ENCODE assay signal across 2 cellular contexts in the genomic region with DNA sequence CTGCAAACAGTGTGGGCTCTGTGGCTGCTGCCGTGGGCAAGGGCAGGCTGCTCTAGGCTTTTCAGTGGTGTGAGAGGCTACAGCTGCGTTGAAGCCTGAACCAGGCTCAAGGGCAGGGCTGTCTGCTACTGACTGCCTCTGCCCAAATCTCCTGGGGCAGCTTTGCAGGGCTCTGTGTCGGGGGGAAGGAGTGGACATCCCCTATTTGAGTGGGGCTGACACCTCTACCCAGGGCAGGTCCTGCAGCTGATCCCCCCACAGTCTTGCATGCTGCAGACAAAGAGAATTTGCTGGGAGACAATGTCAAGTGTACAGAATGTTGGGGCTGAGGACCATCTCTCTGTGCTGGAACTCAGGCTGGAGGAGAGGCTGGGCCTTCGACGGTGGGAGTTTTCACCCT.
TF ChIP-seq lines count a peak whose summit lies in the region.

No MANE protein-coding gene starts in this region.

TF ChIP-seq in SK-N-SH, 30 proteins besides CTCF, POLR2A, EP300 and RAD21 (continued from another document):
- TF ChIP-seq, protein P1, sequence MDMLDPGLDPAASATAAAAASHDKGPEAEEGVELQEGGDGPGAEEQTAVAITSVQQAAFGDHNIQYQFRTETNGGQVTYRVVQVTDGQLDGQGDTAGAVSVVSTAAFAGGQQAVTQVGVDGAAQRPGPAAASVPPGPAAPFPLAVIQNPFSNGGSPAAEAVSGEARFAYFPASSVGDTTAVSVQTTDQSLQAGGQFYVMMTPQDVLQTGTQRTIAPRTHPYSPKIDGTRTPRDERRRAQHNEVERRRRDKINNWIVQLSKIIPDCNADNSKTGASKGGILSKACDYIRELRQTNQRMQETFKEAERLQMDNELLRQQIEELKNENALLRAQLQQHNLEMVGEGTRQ (IDR thresholded peaks at IDR 0.05; ENCODE audit: borderline replicate concordance, low read depth, low read length): no peak
- no peak for TF ChIP-seq FOSL2 (IDR thresholded peaks at IDR 0.05; ENCODE audit: borderline replicate concordance, low read depth)
- TF ChIP-seq NRF1 (IDR thresholded peaks at IDR 0.05; ENCODE audit: low read depth, low read length): no peak
- TF ChIP-seq FOXJ3 (CRISPR knock-in tag; IDR thresholded peaks at IDR 0.05): no peak
- no peak for TF ChIP-seq TAF1 (IDR thresholded peaks at IDR 0.05; ENCODE audit: borderline replicate concordance, low read depth, low read length)
- TF ChIP-seq, protein P2, sequence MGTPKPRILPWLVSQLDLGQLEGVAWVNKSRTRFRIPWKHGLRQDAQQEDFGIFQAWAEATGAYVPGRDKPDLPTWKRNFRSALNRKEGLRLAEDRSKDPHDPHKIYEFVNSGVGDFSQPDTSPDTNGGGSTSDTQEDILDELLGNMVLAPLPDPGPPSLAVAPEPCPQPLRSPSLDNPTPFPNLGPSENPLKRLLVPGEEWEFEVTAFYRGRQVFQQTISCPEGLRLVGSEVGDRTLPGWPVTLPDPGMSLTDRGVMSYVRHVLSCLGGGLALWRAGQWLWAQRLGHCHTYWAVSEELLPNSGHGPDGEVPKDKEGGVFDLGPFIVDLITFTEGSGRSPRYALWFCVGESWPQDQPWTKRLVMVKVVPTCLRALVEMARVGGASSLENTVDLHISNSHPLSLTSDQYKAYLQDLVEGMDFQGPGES (IDR thresholded peaks at IDR 0.05; ENCODE audit: low read depth, low read length): no peak
- TF ChIP-seq, protein P3, sequence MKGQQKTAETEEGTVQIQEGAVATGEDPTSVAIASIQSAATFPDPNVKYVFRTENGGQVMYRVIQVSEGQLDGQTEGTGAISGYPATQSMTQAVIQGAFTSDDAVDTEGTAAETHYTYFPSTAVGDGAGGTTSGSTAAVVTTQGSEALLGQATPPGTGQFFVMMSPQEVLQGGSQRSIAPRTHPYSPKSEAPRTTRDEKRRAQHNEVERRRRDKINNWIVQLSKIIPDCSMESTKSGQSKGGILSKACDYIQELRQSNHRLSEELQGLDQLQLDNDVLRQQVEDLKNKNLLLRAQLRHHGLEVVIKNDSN (IDR thresholded peaks at IDR 0.05; ENCODE audit: borderline replicate concordance, low read depth): no peak
- no peak for TF ChIP-seq CHD2 (IDR thresholded peaks at IDR 0.05; ENCODE audit: low read length, partially characterized antibody)
- TF ChIP-seq, protein P4, sequence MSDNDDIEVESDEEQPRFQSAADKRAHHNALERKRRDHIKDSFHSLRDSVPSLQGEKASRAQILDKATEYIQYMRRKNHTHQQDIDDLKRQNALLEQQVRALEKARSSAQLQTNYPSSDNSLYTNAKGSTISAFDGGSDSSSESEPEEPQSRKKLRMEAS (IDR thresholded peaks at IDR 0.05; ENCODE audit: low read depth): no peak

TF ChIP-seq in K562, 482 proteins besides CTCF, POLR2A, EP300 and RAD21 (continued from another document):
- TF ChIP-seq, protein P5, sequence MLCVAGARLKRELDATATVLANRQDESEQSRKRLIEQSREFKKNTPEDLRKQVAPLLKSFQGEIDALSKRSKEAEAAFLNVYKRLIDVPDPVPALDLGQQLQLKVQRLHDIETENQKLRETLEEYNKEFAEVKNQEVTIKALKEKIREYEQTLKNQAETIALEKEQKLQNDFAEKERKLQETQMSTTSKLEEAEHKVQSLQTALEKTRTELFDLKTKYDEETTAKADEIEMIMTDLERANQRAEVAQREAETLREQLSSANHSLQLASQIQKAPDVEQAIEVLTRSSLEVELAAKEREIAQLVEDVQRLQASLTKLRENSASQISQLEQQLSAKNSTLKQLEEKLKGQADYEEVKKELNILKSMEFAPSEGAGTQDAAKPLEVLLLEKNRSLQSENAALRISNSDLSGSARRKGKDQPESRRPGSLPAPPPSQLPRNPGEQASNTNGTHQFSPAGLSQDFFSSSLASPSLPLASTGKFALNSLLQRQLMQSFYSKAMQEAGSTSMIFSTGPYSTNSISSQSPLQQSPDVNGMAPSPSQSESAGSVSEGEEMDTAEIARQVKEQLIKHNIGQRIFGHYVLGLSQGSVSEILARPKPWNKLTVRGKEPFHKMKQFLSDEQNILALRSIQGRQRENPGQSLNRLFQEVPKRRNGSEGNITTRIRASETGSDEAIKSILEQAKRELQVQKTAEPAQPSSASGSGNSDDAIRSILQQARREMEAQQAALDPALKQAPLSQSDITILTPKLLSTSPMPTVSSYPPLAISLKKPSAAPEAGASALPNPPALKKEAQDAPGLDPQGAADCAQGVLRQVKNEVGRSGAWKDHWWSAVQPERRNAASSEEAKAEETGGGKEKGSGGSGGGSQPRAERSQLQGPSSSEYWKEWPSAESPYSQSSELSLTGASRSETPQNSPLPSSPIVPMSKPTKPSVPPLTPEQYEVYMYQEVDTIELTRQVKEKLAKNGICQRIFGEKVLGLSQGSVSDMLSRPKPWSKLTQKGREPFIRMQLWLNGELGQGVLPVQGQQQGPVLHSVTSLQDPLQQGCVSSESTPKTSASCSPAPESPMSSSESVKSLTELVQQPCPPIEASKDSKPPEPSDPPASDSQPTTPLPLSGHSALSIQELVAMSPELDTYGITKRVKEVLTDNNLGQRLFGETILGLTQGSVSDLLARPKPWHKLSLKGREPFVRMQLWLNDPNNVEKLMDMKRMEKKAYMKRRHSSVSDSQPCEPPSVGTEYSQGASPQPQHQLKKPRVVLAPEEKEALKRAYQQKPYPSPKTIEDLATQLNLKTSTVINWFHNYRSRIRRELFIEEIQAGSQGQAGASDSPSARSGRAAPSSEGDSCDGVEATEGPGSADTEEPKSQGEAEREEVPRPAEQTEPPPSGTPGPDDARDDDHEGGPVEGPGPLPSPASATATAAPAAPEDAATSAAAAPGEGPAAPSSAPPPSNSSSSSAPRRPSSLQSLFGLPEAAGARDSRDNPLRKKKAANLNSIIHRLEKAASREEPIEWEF (CRISPR knock-in tag; IDR thresholded peaks at IDR 0.05): no peak
- TF ChIP-seq GATAD2B (IDR thresholded peaks at IDR 0.05; ENCODE audit: borderline replicate concordance) (no peak), CHCHD3 (CRISPR knock-in tag; IDR thresholded peaks at IDR 0.05) (no peak), CBFA2T2 (conservative IDR thresholded peaks at IDR 0.05) (no peak)
TF ChIP-seq in K562: peak in this region for 1.
